Comparison of ENCODE assay signal across 11 cellular contexts in genomic region chr6:6556162-6556737, GRCh38. TPM values are rescaled to one million over a fixed set of nuclear protein-coding genes. Genes with fewer than 3 reads are reported as not detected.
DNase-seq lines count a peak whose midpoint lies in the region; ATAC-seq and TF ChIP-seq lines count a peak whose summit lies in the region.
"Had no signal": no experiment of that assay in that cellular context is flagged by ENCODE, and none has a peak within 500 bp of the region (broad histone marks: within the 10 kb centered on the region; RNA-seq: fewer than 3 reads in every experiment).

No MANE protein-coding gene starts in this region.

- DNase-seq in activated naive CD8-positive, alpha-beta T cell treated with anti-CD3 and anti-CD28 coated beads, Interleukin-2, amount 10 ng/mL, durations not matched to agents 7 days and 5 days, result no peak
- DNase-seq in activated naive CD8-positive, alpha-beta T cell treated with anti-CD3 and anti-CD28 coated beads, Interleukin-2, amount 50 U/mL, for 24 hours, result no peak
- DNase-seq in NCI-H524 treated with DMSO at 0.1 percent for 48 hours (lab: John Stamatoyannopoulos, UW), result peak; percentile 45
- peak; percentile 5 for DNase-seq in fibroblast of pulmonary artery (ENCODE audit: low read depth)
- DNase-seq in DMS153 treated with DMSO at 0.1 percent for 48 hours (lab: John Stamatoyannopoulos, UW; ENCODE audit: unreplicated experiment), result no peak
- DNase-seq in activated naive CD4-positive, alpha-beta T cell treated with anti-CD3 and anti-CD28 coated beads for 36 hours, result no peak
- DNase-seq: NCI-H510A had no signal

- CTCF ChIA-PET in activated naive CD4-positive, alpha-beta T cell treated with anti-CD3 and anti-CD28 coated beads for 36 hours (lab: Charles Lee), result interaction anchor here (0.6 to 3.8 kb wide), 8 partner anchors 10 to 1563 kb away, joined by 3 to 22 read pairs (median 4); no protein-coding TSS in a partner anchor

- intact Hi-C loops in activated naive CD4-positive, alpha-beta T cell treated with anti-CD3 and anti-CD28 coated beads for 36 hours (cut with micrococcal nuclease), result loop anchor here (5.0 kb wide), 1 partner anchor 256 kb away; no protein-coding TSS in a partner anchor

- peaks cover 1% of the 10 kb centered on the region for H3K36me3 Mint-ChIP-seq in activated naive CD8-positive, alpha-beta T cell treated with anti-CD3 and anti-CD28 coated beads, Interleukin-2, amount 10 ng/mL, durations not matched to agents 7 days and 5 days
- H3K36me3 Mint-ChIP-seq in activated naive CD8-positive, alpha-beta T cell treated with anti-CD3 and anti-CD28 coated beads, Interleukin-2, amount 50 U/mL, for 24 hours (ENCODE audit: low read depth), result no peaks in the 10 kb centered on the region
- no peaks in the 10 kb centered on the region for H3K36me3 Mint-ChIP-seq in activated naive CD4-positive, alpha-beta T cell treated with anti-CD3 and anti-CD28 coated beads for 36 hours (ENCODE audit: low read depth)
- H3K36me3 Mint-ChIP-seq: CD8-positive, alpha-beta T cell; naive thymus-derived CD8-positive, alpha-beta T cell had no signal

- H3K4me3 ChIP-seq in fibroblast of pulmonary artery (replicated peaks; ENCODE audit: low read depth, low read length), result no peak overlapping the region

- peaks cover 41% of the 10 kb centered on the region for H3K4me1 Mint-ChIP-seq in activated naive CD8-positive, alpha-beta T cell treated with anti-CD3 and anti-CD28 coated beads, Interleukin-2, amount 10 ng/mL, durations not matched to agents 7 days and 5 days
- H3K4me1 Mint-ChIP-seq in activated naive CD8-positive, alpha-beta T cell treated with anti-CD3 and anti-CD28 coated beads, Interleukin-2, amount 50 U/mL, for 24 hours, result peaks cover 50% of the 10 kb centered on the region
- H3K4me1 Mint-ChIP-seq in activated naive CD4-positive, alpha-beta T cell treated with anti-CD3 and anti-CD28 coated beads for 36 hours (ENCODE audit: low read depth), result peaks cover 39% of the 10 kb centered on the region

- peak overlapping the region; percentile 56 for H3K27ac Mint-ChIP-seq in activated naive CD8-positive, alpha-beta T cell treated with anti-CD3 and anti-CD28 coated beads, Interleukin-2, amount 10 ng/mL, durations not matched to agents 7 days and 5 days
- H3K27ac Mint-ChIP-seq in activated naive CD8-positive, alpha-beta T cell treated with anti-CD3 and anti-CD28 coated beads, Interleukin-2, amount 50 U/mL, for 24 hours, result no peak overlapping the region
- H3K27ac Mint-ChIP-seq in activated naive CD4-positive, alpha-beta T cell treated with anti-CD3 and anti-CD28 coated beads for 36 hours, result no peak overlapping the region
- H3K27ac Mint-ChIP-seq: CD8-positive, alpha-beta T cell had no signal

- POLR2A ChIA-PET in activated naive CD8-positive, alpha-beta T cell treated with anti-CD3 and anti-CD28 coated beads, Interleukin-2, amount 10 ng/mL, durations not matched to agents 7 days and 5 days (lab: Charles Lee), result no interaction called here

- ATAC-seq in activated naive CD8-positive, alpha-beta T cell treated with anti-CD3 and anti-CD28 coated beads, Interleukin-2, amount 10 ng/mL, durations not matched to agents 7 days and 5 days (ENCODE audit: low read depth), result no peak
- no peak for ATAC-seq in activated naive CD8-positive, alpha-beta T cell treated with anti-CD3 and anti-CD28 coated beads, Interleukin-2, amount 50 U/mL, for 24 hours
- ATAC-seq in HG03045 (IDR thresholded peaks at IDR 0.05; ENCODE audit: unreplicated experiment) (no peak), GM18498 (IDR thresholded peaks at IDR 0.05; ENCODE audit: unreplicated experiment) (no peak)

- no peak overlapping the region for H3K4me3 Mint-ChIP-seq in activated naive CD8-positive, alpha-beta T cell treated with anti-CD3 and anti-CD28 coated beads, Interleukin-2, amount 10 ng/mL, durations not matched to agents 7 days and 5 days
- no peak overlapping the region for H3K4me3 Mint-ChIP-seq in activated naive CD8-positive, alpha-beta T cell treated with anti-CD3 and anti-CD28 coated beads, Interleukin-2, amount 50 U/mL, for 24 hours
- H3K4me3 Mint-ChIP-seq in activated naive CD4-positive, alpha-beta T cell treated with anti-CD3 and anti-CD28 coated beads for 36 hours, result no peak overlapping the region
- H3K4me3 Mint-ChIP-seq: CD8-positive, alpha-beta T cell; naive thymus-derived CD8-positive, alpha-beta T cell had no signal

- H3K27me3 Mint-ChIP-seq in activated naive CD8-positive, alpha-beta T cell treated with anti-CD3 and anti-CD28 coated beads, Interleukin-2, amount 10 ng/mL, durations not matched to agents 7 days and 5 days, result peaks cover 5% of the 10 kb centered on the region
- peaks cover 7% of the 10 kb centered on the region for H3K27me3 Mint-ChIP-seq in activated naive CD8-positive, alpha-beta T cell treated with anti-CD3 and anti-CD28 coated beads, Interleukin-2, amount 50 U/mL, for 24 hours
- no peaks in the 10 kb centered on the region for H3K27me3 Mint-ChIP-seq in activated naive CD4-positive, alpha-beta T cell treated with anti-CD3 and anti-CD28 coated beads for 36 hours (ENCODE audit: low read depth)
- H3K27me3 Mint-ChIP-seq: naive thymus-derived CD8-positive, alpha-beta T cell had no signal

- no peak for TF ChIP-seq CTCF in fibroblast of pulmonary artery (IDR thresholded peaks at IDR 0.05; ENCODE audit: low read length, missing control alignments)

- no peaks in the 10 kb centered on the region for H3K9me3 Mint-ChIP-seq in activated naive CD8-positive, alpha-beta T cell treated with anti-CD3 and anti-CD28 coated beads, Interleukin-2, amount 10 ng/mL, durations not matched to agents 7 days and 5 days
- no peaks in the 10 kb centered on the region for H3K9me3 Mint-ChIP-seq in activated naive CD8-positive, alpha-beta T cell treated with anti-CD3 and anti-CD28 coated beads, Interleukin-2, amount 50 U/mL, for 24 hours
- H3K9me3 Mint-ChIP-seq in activated naive CD4-positive, alpha-beta T cell treated with anti-CD3 and anti-CD28 coated beads for 36 hours, result no peaks in the 10 kb centered on the region
- H3K9me3 Mint-ChIP-seq: CD8-positive, alpha-beta T cell; naive thymus-derived CD8-positive, alpha-beta T cell had no signal

RNA-seq across cellular contexts. Expression of gene LY86, which starts 32.3 kb away (rescaled TPM):
- 1 to 10 TPM; 5.5 to 5.7 TPM for total RNA-seq in activated naive CD8-positive, alpha-beta T cell treated with anti-CD3 and anti-CD28 coated beads, Interleukin-2, amount 10 ng/mL, durations not matched to agents 7 days and 5 days
- 1 to 10 TPM; 1.8 to 2.0 TPM for total RNA-seq in activated naive CD4-positive, alpha-beta T cell treated with anti-CD3 and anti-CD28 coated beads for 36 hours

Comparison
In these comparisons a context has a peak if more than half of its experiments do, and no peak if none do; other contexts are left out.
1. DNase-seq: peak in NCI-H524 treated with DMSO at 0.1 percent for 48 hours (single experiment) and fibroblast of pulmonary artery (single experiment); none in activated naive CD8-positive, alpha-beta T cell treated with anti-CD3 and anti-CD28 coated beads, Interleukin-2, amount 10 ng/mL, durations not matched to agents 7 days and 5 days (single experiment), activated naive CD8-positive, alpha-beta T cell treated with anti-CD3 and anti-CD28 coated beads, Interleukin-2, amount 50 U/mL, for 24 hours (single experiment), DMS153 treated with DMSO at 0.1 percent for 48 hours (single experiment) and activated naive CD4-positive, alpha-beta T cell treated with anti-CD3 and anti-CD28 coated beads for 36 hours (single experiment).